Comparison of ENCODE assay signal across 2 cellular contexts in the genomic region with DNA sequence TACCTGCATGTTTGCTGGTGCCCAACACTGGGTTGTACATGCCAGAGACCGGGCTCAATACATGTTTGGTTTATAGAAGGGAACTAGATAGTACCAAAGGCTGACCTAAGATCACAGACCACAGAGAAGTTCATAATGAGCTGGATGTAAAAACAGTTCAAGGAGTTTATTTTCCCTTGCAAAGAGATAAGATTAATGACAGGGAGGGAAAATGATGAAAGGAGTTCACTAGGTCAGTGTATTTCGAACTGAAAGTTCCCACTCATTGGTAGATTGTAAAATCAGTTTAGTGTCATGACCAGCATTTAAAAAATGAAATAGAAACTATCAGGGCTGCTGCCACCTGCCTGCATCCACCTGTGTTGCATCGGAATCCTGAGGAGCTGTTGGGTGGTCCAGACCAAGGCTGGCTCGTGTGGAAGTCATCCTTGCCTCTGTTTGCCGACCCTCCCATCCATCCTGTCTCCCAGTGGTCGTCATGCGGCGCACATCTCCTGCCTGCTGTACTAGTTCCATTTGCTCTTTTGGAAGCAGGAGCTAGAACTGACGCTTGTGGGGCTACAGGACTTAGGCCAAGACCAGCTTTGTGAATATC.
A peak's percentile ranks its signal among the peaks of the same experiment; 100 is the strongest.
TF ChIP-seq lines count a peak whose summit lies in the region.

No MANE protein-coding gene starts in this region.

TF ChIP-seq in IMR-90, 13 proteins besides CTCF, POLR2A, EP300 and RAD21:
- TF ChIP-seq SMC3 (IDR thresholded peaks at IDR 0.05; ENCODE audit: low read depth, low read length) (no peak), MXI1 (IDR thresholded peaks at IDR 0.05; ENCODE audit: borderline replicate concordance, low read depth, low read length) (no peak), BHLHE40 (IDR thresholded peaks at IDR 0.05; ENCODE audit: low read depth, low read length) (no peak), RFX5 (IDR thresholded peaks at IDR 0.05; ENCODE audit: low read depth, low read length) (no peak), FOS (IDR thresholded peaks at IDR 0.05; ENCODE audit: low read depth, low read length) (no peak), CHD1 (IDR thresholded peaks at IDR 0.05; ENCODE audit: low read depth, low read length) (no peak), MAZ (IDR thresholded peaks at IDR 0.05; ENCODE audit: borderline replicate concordance, low read depth, low read length) (no peak), MAFK (IDR thresholded peaks at IDR 0.05; ENCODE audit: low read depth, low read length) (no peak), NFE2L2 (IDR thresholded peaks at IDR 0.05; ENCODE audit: low read depth, low read length) (no peak), RCOR1 (IDR thresholded peaks at IDR 0.05; ENCODE audit: insufficient replicate concordance, low read length) (no peak), CEBPB (IDR thresholded peaks at IDR 0.05; ENCODE audit: low read depth, low read length) (no peak)
- TF ChIP-seq, protein P1, sequence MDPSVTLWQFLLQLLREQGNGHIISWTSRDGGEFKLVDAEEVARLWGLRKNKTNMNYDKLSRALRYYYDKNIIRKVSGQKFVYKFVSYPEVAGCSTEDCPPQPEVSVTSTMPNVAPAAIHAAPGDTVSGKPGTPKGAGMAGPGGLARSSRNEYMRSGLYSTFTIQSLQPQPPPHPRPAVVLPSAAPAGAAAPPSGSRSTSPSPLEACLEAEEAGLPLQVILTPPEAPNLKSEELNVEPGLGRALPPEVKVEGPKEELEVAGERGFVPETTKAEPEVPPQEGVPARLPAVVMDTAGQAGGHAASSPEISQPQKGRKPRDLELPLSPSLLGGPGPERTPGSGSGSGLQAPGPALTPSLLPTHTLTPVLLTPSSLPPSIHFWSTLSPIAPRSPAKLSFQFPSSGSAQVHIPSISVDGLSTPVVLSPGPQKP (IDR thresholded peaks at IDR 0.05; ENCODE audit: borderline replicate concordance, low read depth, low read length) = no peak
- TF ChIP-seq, protein P2, sequence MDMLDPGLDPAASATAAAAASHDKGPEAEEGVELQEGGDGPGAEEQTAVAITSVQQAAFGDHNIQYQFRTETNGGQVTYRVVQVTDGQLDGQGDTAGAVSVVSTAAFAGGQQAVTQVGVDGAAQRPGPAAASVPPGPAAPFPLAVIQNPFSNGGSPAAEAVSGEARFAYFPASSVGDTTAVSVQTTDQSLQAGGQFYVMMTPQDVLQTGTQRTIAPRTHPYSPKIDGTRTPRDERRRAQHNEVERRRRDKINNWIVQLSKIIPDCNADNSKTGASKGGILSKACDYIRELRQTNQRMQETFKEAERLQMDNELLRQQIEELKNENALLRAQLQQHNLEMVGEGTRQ (IDR thresholded peaks at IDR 0.05; ENCODE audit: low read depth, low read length) = no peak
TF ChIP-seq in IMR-90: peak in this region for 0.

TF ChIP-seq in liver, 16 proteins besides CTCF, POLR2A, EP300 and RAD21:
- TF ChIP-seq RXRA (IDR thresholded peaks at IDR 0.05) = peak in 1 of 2 donors; percentile 30
- TF ChIP-seq JUND (IDR thresholded peaks at IDR 0.05) = peak in 1 of 2 donors; percentile 11
- no peak for TF ChIP-seq FOXA2 (IDR thresholded peaks at IDR 0.05)
- TF ChIP-seq SP1 (IDR thresholded peaks at IDR 0.05) = no peak
- TF ChIP-seq TAF1 (conservative IDR thresholded peaks at IDR 0.05) = no peak
- peak; percentile 8 to 38 for TF ChIP-seq HNF4A (conservative IDR thresholded peaks at IDR 0.05)
